Comparison of ENCODE assay signal across 28 cellular contexts in genomic region chr19:29376855-29377354, GRCh38.
A peak's percentile ranks its signal among the peaks of the same experiment; 100 is the strongest.
DNase-seq lines count a peak whose midpoint lies in the region; ATAC-seq and TF ChIP-seq lines count a peak whose summit lies in the region.
"Had no signal": no experiment of that assay in that cellular context is flagged by ENCODE, and none has a peak within 500 bp of the region (broad histone marks: within the 10 kb centered on the region; RNA-seq: fewer than 3 reads in every experiment).

No MANE protein-coding gene starts in this region.

- H3K27me3 Mint-ChIP-seq in progenitor cell of endocrine pancreas, result peaks cover 24% of the 10 kb centered on the region

- H3K9me3 ChIP-seq in HEK293 (ENCODE audit: control insufficient read depth, insufficient read depth, low read depth, low read length) (no peaks in the 10 kb centered on the region), esophagus muscularis mucosa (no peaks in the 10 kb centered on the region)
- H3K9me3 ChIP-seq: BLaER1 treated with 17β-estradiol and CSF1 and Interleukin-3, amounts not matched to agents 10 nM and 100 nM; gastroesophageal sphincter; neutrophil; prostate gland; tibial nerve had no signal

- TF ChIP-seq POLR2A in esophagus muscularis mucosa (IDR thresholded peaks at IDR 0.05; ENCODE audit: low read depth), result no peak

- H3K4me1 ChIP-seq in HEK293 (ENCODE audit: control insufficient read depth, insufficient read depth, low read length) (no peaks in the 10 kb centered on the region), esophagus muscularis mucosa (no peaks in the 10 kb centered on the region)
- H3K4me1 ChIP-seq: gastroesophageal sphincter, prostate gland, tibial nerve had no signal

- no peaks in the 10 kb centered on the region for H3K36me3 Mint-ChIP-seq in progenitor cell of endocrine pancreas (ENCODE audit: insufficient read depth)
- H3K36me3 Mint-ChIP-seq: activated naive CD8-positive, alpha-beta T cell; immature natural killer cell; naive B cell had no signal

- intact Hi-C loops in esophagus muscularis mucosa (cut with DNase I), result no loop called here
- intact Hi-C loops in cardiac septum (cut with DNase I), result no loop called here

- H3K4me3 ChIP-seq in HEK293 (ENCODE audit: low read depth, low read length) (no peak overlapping the region), esophagus muscularis mucosa (no peak overlapping the region)
- H3K4me3 ChIP-seq: BLaER1 treated with 17β-estradiol and CSF1 and Interleukin-3, amounts not matched to agents 10 nM and 100 nM; gastroesophageal sphincter; prostate gland; SK-N-MC; tibial nerve had no signal

- no peak for TF ChIP-seq CTCF in HEK293 (tag by site-specific recombination; IDR thresholded peaks at IDR 0.05)
- no peak for TF ChIP-seq CTCF in esophagus muscularis mucosa (IDR thresholded peaks at IDR 0.05)
- TF ChIP-seq CTCF in progenitor cell of endocrine pancreas (IDR thresholded peaks at IDR 0.05; ENCODE audit: unreplicated experiment), result no peak

- H3K27ac Mint-ChIP-seq in progenitor cell of endocrine pancreas, result no peak overlapping the region
- H3K27ac Mint-ChIP-seq: activated naive CD8-positive, alpha-beta T cell; activated T-helper 2 cell treated with anti-CD3 and anti-CD28 coated beads, Interferon-gamma antibody, Interleukin-2, Interleukin-4, amounts not matched to agents 10 μg/mL and 5 μg/mL and 100 μg/mL, durations not matched to agents 14 hours and 24 hours and 36 hours; immature natural killer cell; naive B cell; T-helper 17 cell had no signal

- DNase-seq in DMS79 treated with DMSO at 0.1 percent for 48 hours (lab: John Stamatoyannopoulos, UW) (peak; percentile 79), esophagus muscularis mucosa (ENCODE audit: extremely low spot score) (peak; percentile 78), progenitor cell of endocrine pancreas (ENCODE audit: low spot score, unreplicated experiment) (peak; percentile 3), cardiac septum (ENCODE audit: low spot score) (no peak)
- DNase-seq: activated CD4-positive, alpha-beta T cell treated with anti-CD3 and anti-CD28 coated beads, Interleukin-2, amount 50 U/mL, for 4 hours; GDM1; hippocampal formation; immature natural killer cell; naive B cell; NCI-H1694 treated with DMSO at 0.1 percent for 48 hours; NCI-H2171; NCI-H524; OCI-M1; stimulated activated CD4-positive, alpha-beta T cell treated with anti-CD3 and anti-CD28 coated beads, Interleukin-4, amount 100 ng/mL, for 4 hours; T-helper 17 cell had no signal

- H3K27me3 ChIP-seq in esophagus muscularis mucosa, result peaks cover 0 to 54% (median 0%) of the 10 kb centered on the region in 4 donors
- H3K27me3 ChIP-seq: BLaER1 treated with 17β-estradiol and CSF1 and Interleukin-3, amounts not matched to agents 10 nM and 100 nM; tibial nerve had no signal

- H3K9me3 Mint-ChIP-seq in progenitor cell of endocrine pancreas (ENCODE audit: low read depth), result no peaks in the 10 kb centered on the region
- H3K9me3 Mint-ChIP-seq: activated T-helper 2 cell treated with anti-CD3 and anti-CD28 coated beads, Interferon-gamma antibody, Interleukin-2, Interleukin-4, amounts not matched to agents 10 μg/mL and 5 μg/mL and 100 μg/mL, durations not matched to agents 14 hours and 24 hours and 36 hours; immature natural killer cell had no signal

- no peak for ATAC-seq in HG02798 (IDR thresholded peaks at IDR 0.05; ENCODE audit: poor library complexity, unreplicated experiment)
- no peak for ATAC-seq in HG03432 (IDR thresholded peaks at IDR 0.05; ENCODE audit: unreplicated experiment)
- ATAC-seq: activated CD4-positive, CD25-positive, alpha-beta regulatory T cell treated with anti-CD3 and anti-CD28 coated beads, Interleukin-2, amount 50 U/mL, for 24 hours; gastroesophageal sphincter; HCT116; T-helper 17 cell had no signal

- CTCF ChIA-PET in HEK293 (lab: Yijun Ruan, JAX), result interaction anchor here (1.2 kb wide), 1 partner anchor 116 kb away, joined by 8 read pairs; no protein-coding TSS in a partner anchor

- POLR2A ChIA-PET in HEK293 (lab: Yijun Ruan, JAX), result no interaction called here

- no peaks in the 10 kb centered on the region for H3K4me1 Mint-ChIP-seq in progenitor cell of endocrine pancreas (ENCODE audit: low read depth)
- H3K4me1 Mint-ChIP-seq: immature natural killer cell, naive B cell, T-helper 17 cell had no signal

- no peak for TF ChIP-seq EP300 in esophagus muscularis mucosa (IDR thresholded peaks at IDR 0.05)

- no peaks in the 10 kb centered on the region for H3K36me3 ChIP-seq in HEK293 (ENCODE audit: control insufficient read depth in 2 of 2, insufficient read depth in 1 of 2, low read length in 2 of 2)
- no peaks in the 10 kb centered on the region for H3K36me3 ChIP-seq in esophagus muscularis mucosa
- H3K36me3 ChIP-seq: BLaER1 treated with 17β-estradiol and CSF1 and Interleukin-3, amounts not matched to agents 10 nM and 100 nM; gastroesophageal sphincter; neutrophil; prostate gland; tibial nerve had no signal

- 72% methylated on average over 5 of the region's 5 CpGs for WGBS in esophagus muscularis mucosa

- H3K4me3 Mint-ChIP-seq in progenitor cell of endocrine pancreas (ENCODE audit: low read depth), result no peak overlapping the region
- H3K4me3 Mint-ChIP-seq: activated naive CD8-positive, alpha-beta T cell; immature natural killer cell; naive B cell; T-helper 17 cell had no signal

- H3K27ac ChIP-seq in HEK293 (ENCODE audit: extremely low read depth, low read depth, low read length) (no peak overlapping the region), esophagus muscularis mucosa (replicated peaks in 1 of 4) (no peak overlapping the region)
- H3K27ac ChIP-seq: BLaER1 treated with 17β-estradiol and CSF1 and Interleukin-3, amounts not matched to agents 10 nM and 100 nM; gastroesophageal sphincter; neutrophil; prostate gland; SK-N-MC; tibial nerve had no signal

TF ChIP-seq in HEK293, 187 proteins besides CTCF, POLR2A, EP300 and RAD21:
- no peak for TF ChIP-seq ZNF664 (tag by site-specific recombination; IDR thresholded peaks at IDR 0.05)
- TF ChIP-seq ZNF677 (tag by site-specific recombination; IDR thresholded peaks at IDR 0.05), result no peak
- TF ChIP-seq ZSCAN16 (tag by site-specific recombination; IDR thresholded peaks at IDR 0.05), result peak; percentile 73
- no peak for TF ChIP-seq ZFP41 (tag by site-specific recombination; IDR thresholded peaks at IDR 0.05; ENCODE audit: borderline replicate concordance)
- TF ChIP-seq ZNF544 (tag by site-specific recombination; IDR thresholded peaks at IDR 0.05), result no peak
- TF ChIP-seq FEZF1 (tag by site-specific recombination; IDR thresholded peaks at IDR 0.05), result no peak
- TF ChIP-seq MYNN (tag by site-specific recombination; IDR thresholded peaks at IDR 0.05; ENCODE audit: borderline replicate concordance), result no peak
TF ChIP-seq in HEK293: peak in this region for 1.
